In genomic region chr11:130616578-130616977, GRCh38 we compare ENCODE assay signal across 24 cellular contexts.
"Had no signal": no experiment of that assay in that cellular context is flagged by ENCODE, and none has a peak within 500 bp of the region (broad histone marks: within the 10 kb centered on the region; RNA-seq: fewer than 3 reads in every experiment).

No MANE protein-coding gene starts in this region.

- H3K4me3 ChIP-seq: ovary, prostate gland, skin epidermis, upper lobe of left lung had no signal

- H3K36me3 ChIP-seq: ovary, prostate gland, upper lobe of left lung had no signal

- H3K9me3 ChIP-seq: ovary, prostate gland, upper lobe of left lung had no signal

- H3K27me3 ChIP-seq: ovary, upper lobe of left lung had no signal

- DNase-seq: activated CD4-positive, alpha-beta T cell treated with anti-CD3 and anti-CD28 coated beads for 4 hours; activated CD4-positive, alpha-beta T cell treated with anti-CD3 and anti-CD28 coated beads, Interleukin-2, amount 50 U/mL, for 4 hours; activated naive CD4-positive, alpha-beta T cell; activated T-cell treated with anti-CD3 and anti-CD28 coated beads for 4 hours; activated T-cell treated with anti-CD3 and anti-CD28 coated beads, Interleukin-2, amount 50 U/mL, for 72 hours; anterior cingulate cortex; endodermal cell; foreskin fibroblast; head of caudate nucleus; hippocampal formation; left colon; mammary epithelial cell; nephron progenitor cell; ovary; retina; stimulated activated CD4-positive, alpha-beta T cell treated with anti-CD3 and anti-CD28 coated beads, Interleukin-12 subunit alpha, Interleukin-12 subunit beta, amount 100 ng/mL, for 4 hours; stimulated activated CD4-positive, alpha-beta T cell treated with anti-CD3 and anti-CD28 coated beads, Interleukin-4, amount 100 ng/mL, for 1 hour; stimulated activated naive CD8-positive, alpha-beta T cell treated with anti-CD3 and anti-CD28 coated beads, Interleukin-15, Interleukin-2, amounts not matched to agents 100 U/mL and 50 U/mL, for 24 hours; T1000; upper lobe of left lung had no signal

- ATAC-seq: activated T-cell treated with anti-CD3 and anti-CD28 coated beads, Interleukin-2, amount 50 U/mL, for 72 hours; esophagus mucosa; left colon; sciatic nerve; stimulated activated naive CD8-positive, alpha-beta T cell treated with anti-CD3 and anti-CD28 coated beads, Interleukin-15, Interleukin-2, amounts not matched to agents 100 U/mL and 50 U/mL, for 24 hours had no signal

- H3K4me1 ChIP-seq: prostate gland, upper lobe of left lung had no signal

- H3K27ac ChIP-seq: ovary, prostate gland, skin epidermis, upper lobe of left lung had no signal
